13 cellular contexts compared by ENCODE assay signal in the genomic region with DNA sequence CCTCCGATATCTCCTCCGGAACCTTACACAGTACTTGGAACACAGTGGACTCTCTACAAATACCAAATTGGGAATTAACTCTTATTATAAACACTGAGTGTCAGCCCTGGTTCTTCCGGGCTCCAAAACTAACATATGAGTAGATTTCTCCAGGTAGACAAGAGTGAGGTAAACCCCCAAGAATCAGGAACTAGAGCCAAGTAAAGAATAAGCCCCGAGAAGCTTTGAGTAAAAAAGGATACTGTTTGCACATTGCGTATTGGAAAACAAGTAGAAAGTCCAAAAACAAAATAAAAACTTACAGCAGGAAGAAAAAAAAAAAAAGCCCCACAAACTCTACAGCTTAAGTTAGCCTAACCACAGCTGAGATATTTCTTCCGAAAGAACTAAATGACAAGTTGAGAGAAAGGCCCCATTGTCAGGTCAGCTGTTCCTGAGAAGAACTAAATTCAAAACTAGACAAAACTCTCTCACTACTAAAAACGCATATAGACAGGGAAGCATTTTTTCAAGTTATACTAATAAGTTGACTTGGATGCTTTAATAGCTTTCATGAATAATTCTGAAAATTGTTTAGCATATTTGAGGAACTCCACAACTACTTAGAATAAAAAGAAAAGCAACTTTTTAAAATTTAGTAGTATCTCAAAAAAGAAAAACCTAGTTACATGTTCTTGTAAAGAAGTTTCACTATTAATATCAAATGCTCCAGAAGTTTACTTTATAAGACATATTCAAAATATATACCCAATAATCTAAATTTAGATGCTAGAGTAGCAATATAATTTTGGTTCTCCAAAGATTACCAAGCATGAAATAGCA. TPM values are rescaled to one million over a fixed set of nuclear protein-coding genes. Genes with fewer than 3 reads are reported as not detected.
DNase-seq lines count a peak whose midpoint lies in the region; ATAC-seq and TF ChIP-seq lines count a peak whose summit lies in the region.
"Had no signal": no experiment of that assay in that cellular context is flagged by ENCODE, and none has a peak within 500 bp of the region (broad histone marks: within the 10 kb centered on the region; RNA-seq: fewer than 3 reads in every experiment).

No MANE protein-coding gene starts in this region.

- no peak overlapping the region for H3K4me3 ChIP-seq in Peyer's patch
- H3K4me3 ChIP-seq in prostate gland, result no peak overlapping the region
- no peak overlapping the region for H3K4me3 ChIP-seq in BE2C (ENCODE audit: low read depth, low read length)

- H3K36me3 ChIP-seq in Peyer's patch (no peaks in the 10 kb centered on the region), prostate gland (no peaks in the 10 kb centered on the region), BE2C (no peaks in the 10 kb centered on the region)

- DNase-seq in Peyer's patch, result no peak
- no peak for DNase-seq in prostate gland (ENCODE audit: low spot score)
- no peak for DNase-seq in BE2C
- DNase-seq in stimulated activated CD4-positive, alpha-beta T cell treated with anti-CD3 and anti-CD28 coated beads, Interleukin-12 subunit alpha, Interleukin-12 subunit beta, amount 100 ng/mL, for 4 hours, result no peak
- DNase-seq: activated naive CD4-positive, alpha-beta T cell treated with anti-CD3 and anti-CD28 coated beads, Interleukin-2, amount 10 ng/mL, durations not matched to agents 7 days and 5 days; kidney; NCI-H748 treated with DMSO at 0.1 percent for 48 hours; T-helper 9 cell had no signal

- H3K9me3 ChIP-seq in Peyer's patch (no peaks in the 10 kb centered on the region), prostate gland (no peaks in the 10 kb centered on the region), BE2C (no peaks in the 10 kb centered on the region)

- peaks cover 0 to 3% (median 1%) of the 10 kb centered on the region in 4 donors for H3K4me1 ChIP-seq in Peyer's patch
- H3K4me1 ChIP-seq in prostate gland (replicated peaks), result peaks cover under 1% of the 10 kb centered on the region
- no peaks in the 10 kb centered on the region for H3K4me1 ChIP-seq in BE2C

- ATAC-seq in GM18868 (IDR thresholded peaks at IDR 0.05; ENCODE audit: unreplicated experiment) (peak; percentile 56), GM21717 (IDR thresholded peaks at IDR 0.05; ENCODE audit: unreplicated experiment) (peak; percentile 53), GM19463 (IDR thresholded peaks at IDR 0.05; ENCODE audit: unreplicated experiment) (no peak)
- ATAC-seq: HCT116 had no signal

- H3K27me3 ChIP-seq in Peyer's patch, result no peaks in the 10 kb centered on the region
- H3K27me3 ChIP-seq in prostate gland (replicated peaks; ENCODE audit: insufficient read depth), result no peaks in the 10 kb centered on the region
- H3K27me3 ChIP-seq in BE2C, result no peaks in the 10 kb centered on the region

- TF ChIP-seq CTCF in Peyer's patch (IDR thresholded peaks at IDR 0.05), result no peak
- TF ChIP-seq CTCF in prostate gland (IDR thresholded peaks at IDR 0.05), result no peak
- no peak for TF ChIP-seq CTCF in BE2C (IDR thresholded peaks at IDR 0.05; ENCODE audit: low read depth, low read length)

- WGBS in prostate gland, result 34% methylated on average over 7 of the region's 7 CpGs

- H3K27ac ChIP-seq in Peyer's patch (peak overlapping the region in 3 of 4 donors; percentile 50 to 55 (median 52)), prostate gland (peak overlapping the region; percentile 55 to 60)

- intact Hi-C loops in prostate gland (cut with DNase I), result loop anchor here (10.0 kb wide), 1 partner anchor 302 kb away; a partner anchor contains a TSS

- TF ChIP-seq POLR2A in Peyer's patch (IDR thresholded peaks at IDR 0.05) (no peak), prostate gland (IDR thresholded peaks at IDR 0.05) (no peak)

RNA-seq across cellular contexts. Expression of a gene that starts 4.3 kb away (rescaled TPM):
- total RNA-seq in Peyer's patch (10 to 100 TPM; 15.7 to 96.9 (median 49.7) TPM), prostate gland (10 to 100 TPM; 10.3 to 14.0 TPM)
- not detected for polyA plus RNA-seq in BE2C (2012; ENCODE audit: insufficient read depth, insufficient read length, low read depth)
- total RNA-seq: LHCN-M2 had no signal

RNA-seq across cellular contexts. Expression of a gene that starts 32.7 kb away (rescaled TPM):
- total RNA-seq in Peyer's patch, result 10 to 100 TPM in 2 of 4 donors, 1 to 10 TPM in 2; 8.2 to 25.0 (median 14.5) TPM
- 1 to 10 TPM; 4.5 to 5.6 TPM for total RNA-seq in prostate gland
- not detected for polyA plus RNA-seq in BE2C (2012; ENCODE audit: insufficient read depth, insufficient read length, low read depth)
